12 cellular contexts compared by ENCODE assay signal in the genomic region with DNA sequence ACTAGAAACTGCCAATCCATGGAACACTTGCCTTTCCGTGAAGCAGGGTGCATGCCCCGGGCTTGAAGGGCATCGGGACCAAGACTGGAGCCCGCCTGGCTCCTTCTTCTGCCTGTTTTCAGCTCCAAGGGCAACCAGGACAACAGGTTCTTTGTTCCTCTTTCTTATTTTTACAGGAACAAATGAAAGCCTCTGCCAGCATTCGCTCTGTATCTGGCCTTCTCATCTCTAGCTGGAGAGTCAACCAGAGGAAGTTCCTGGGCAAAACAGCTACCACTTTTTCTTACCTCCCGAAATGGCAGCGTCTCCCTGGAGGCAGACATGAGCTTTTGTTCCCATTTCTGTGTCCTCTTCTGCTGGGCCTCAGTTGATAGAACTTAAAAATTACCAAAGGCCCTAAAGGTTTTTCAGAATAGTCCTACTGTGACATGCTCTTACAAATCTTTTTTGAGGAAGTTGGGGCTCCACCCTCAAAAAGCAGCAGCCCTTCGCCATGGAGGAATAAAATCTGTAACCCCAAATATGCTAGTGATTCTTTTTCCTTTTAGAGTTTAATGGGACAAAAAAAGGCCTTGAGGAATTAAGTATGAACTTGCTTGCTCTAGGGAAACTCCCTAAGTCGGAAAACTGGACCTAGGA.
DNase-seq lines count a peak whose midpoint lies in the region; ATAC-seq, FAIRE-seq and TF ChIP-seq lines count a peak whose summit lies in the region.
"Had no signal": no experiment of that assay in that cellular context is flagged by ENCODE, and none has a peak within 500 bp of the region (broad histone marks: within the 10 kb centered on the region; RNA-seq: fewer than 3 reads in every experiment).

No MANE protein-coding gene starts in this region.

- H3K36me3 ChIP-seq in adrenal gland (replicated peaks in 1 of 2) = peaks cover 0 to 5% of the 10 kb centered on the region in 2 donors
- H3K36me3 ChIP-seq in keratinocyte (ENCODE audit: control insufficient read depth in 2 of 2, extremely low read depth in 1 of 2, insufficient read depth in 2 of 2, low read length in 2 of 2) = peaks cover 8 to 13% of the 10 kb centered on the region in 2 experiments

- DNase-seq in KG1 (lab: John Stamatoyannopoulos, UW) = peak; percentile 54
- peak in 2 of 7 donors; percentile 33 to 37 for DNase-seq in adrenal gland
- no peak for DNase-seq in keratinocyte (ENCODE audit: low read depth, low spot score)
- DNase-seq in stimulated activated naive B cell treated with anti-CD40 and anti-IgM and Interleukin-4, amounts not matched to agents 10 μg/mL and 1 μg/mL and 100 μg/mL, for 72 hours = no peak
- DNase-seq in NCI-H1436 (lab: John Stamatoyannopoulos, UW) = no peak
- DNase-seq in kidney tubule cell (ENCODE audit: low spot score) = no peak
- no peak for DNase-seq in NK-92 treated with Interleukin-12 subunit alpha and Interleukin-12 subunit beta, amount 100 ng/mL, for 24 hours (lab: John Stamatoyannopoulos, UW)
- no peak for DNase-seq in glomerular visceral epithelial cell (ENCODE audit: extremely low spot score)
- DNase-seq: activated naive CD8-positive, alpha-beta T cell treated with anti-CD3 and anti-CD28 coated beads for 36 hours; CD4-positive, alpha-beta memory T cell; NCI-H2029 treated with DMSO at 0.1 percent for 48 hours; RPMI8226 had no signal

- H3K9me1 ChIP-seq in keratinocyte (ENCODE audit: control insufficient read depth, extremely low read depth, insufficient read depth, low read length) = no peaks in the 10 kb centered on the region

- H3K4me1 Mint-ChIP-seq in stimulated activated naive B cell treated with anti-CD40 and anti-IgM and Interleukin-4, amounts not matched to agents 10 μg/mL and 1 μg/mL and 100 μg/mL, for 72 hours = peaks cover 45 to 81% of the 10 kb centered on the region in 2 donors

- TF ChIP-seq POLR2A in adrenal gland (IDR thresholded peaks at IDR 0.05) = no peak

- no peaks in the 10 kb centered on the region for H4K20me1 ChIP-seq in keratinocyte (ENCODE audit: control insufficient read depth, extremely low read depth, insufficient read depth, low read length)

- H3K9ac ChIP-seq in keratinocyte (ENCODE audit: control insufficient read depth, extremely low read depth, insufficient read depth, low read length) = no peak overlapping the region

- no peaks in the 10 kb centered on the region for H3K27me3 Mint-ChIP-seq in stimulated activated naive B cell treated with anti-CD40 and anti-IgM and Interleukin-4, amounts not matched to agents 10 μg/mL and 1 μg/mL and 100 μg/mL, for 72 hours

- peaks cover 0 to 35% of the 10 kb centered on the region in 2 donors for H3K4me1 ChIP-seq in adrenal gland (replicated peaks in 1 of 2)
- peaks cover 22% of the 10 kb centered on the region for H3K4me1 ChIP-seq in keratinocyte (ENCODE audit: control insufficient read depth, extremely low read depth, insufficient read depth, low read length)

- no peak for ATAC-seq in stimulated activated naive B cell treated with anti-CD40 and anti-IgM and Interleukin-4, amounts not matched to agents 10 μg/mL and 1 μg/mL and 100 μg/mL, for 72 hours (replicated peaks)

- H3K27ac Mint-ChIP-seq in stimulated activated naive B cell treated with anti-CD40 and anti-IgM and Interleukin-4, amounts not matched to agents 10 μg/mL and 1 μg/mL and 100 μg/mL, for 72 hours = peak overlapping the region; percentile 81
- H3K27ac Mint-ChIP-seq: activated naive CD8-positive, alpha-beta T cell treated with anti-CD3 and anti-CD28 coated beads for 36 hours; CD4-positive, alpha-beta memory T cell had no signal

- H3K4me2 ChIP-seq in keratinocyte (ENCODE audit: control insufficient read depth, extremely low read depth, insufficient read depth, low read depth, low read length) = peak overlapping the region; percentile 40

- H3K27ac ChIP-seq in adrenal gland (peak overlapping the region in 3 of 5 donors; percentile 9 to 50 (median 35)), keratinocyte (ENCODE audit: control insufficient read depth, insufficient read depth, low read length) (no peak overlapping the region)

- H3K9me3 ChIP-seq in adrenal gland (replicated peaks in 1 of 3) (no peaks in the 10 kb centered on the region), keratinocyte (ENCODE audit: control insufficient read depth, low read depth, low read length) (no peaks in the 10 kb centered on the region)

- no peak overlapping the region for H2AFZ ChIP-seq in keratinocyte (ENCODE audit: control insufficient read depth, low read length)

- peaks cover 0 to 6% of the 10 kb centered on the region in 2 donors for H3K9me3 Mint-ChIP-seq in stimulated activated naive B cell treated with anti-CD40 and anti-IgM and Interleukin-4, amounts not matched to agents 10 μg/mL and 1 μg/mL and 100 μg/mL, for 72 hours
- H3K9me3 Mint-ChIP-seq: activated naive CD8-positive, alpha-beta T cell treated with anti-CD3 and anti-CD28 coated beads for 36 hours had no signal

- 70 to 77% (median 74%) methylated on average over 9 of the region's 9 CpGs for WGBS in adrenal gland, 4 donors

- H3K4me3 ChIP-seq in adrenal gland (no peak overlapping the region), keratinocyte (ENCODE audit: control insufficient read depth in 2 of 3, extremely low read depth in 1 of 3, insufficient read depth in 2 of 3, low read depth in 1 of 3, low read length in 3 of 3) (no peak overlapping the region)

- H3K4me3 Mint-ChIP-seq in stimulated activated naive B cell treated with anti-CD40 and anti-IgM and Interleukin-4, amounts not matched to agents 10 μg/mL and 1 μg/mL and 100 μg/mL, for 72 hours = no peak overlapping the region
- H3K4me3 Mint-ChIP-seq: activated naive CD8-positive, alpha-beta T cell treated with anti-CD3 and anti-CD28 coated beads for 36 hours; CD4-positive, alpha-beta memory T cell had no signal

- peaks cover 7% of the 10 kb centered on the region for H3K79me2 ChIP-seq in keratinocyte (ENCODE audit: control insufficient read depth, insufficient read depth, low read length)

- no peaks in the 10 kb centered on the region for H3K27me3 ChIP-seq in adrenal gland
- no peaks in the 10 kb centered on the region for H3K27me3 ChIP-seq in keratinocyte (ENCODE audit: control insufficient read depth, extremely low read depth, insufficient read depth, low read length)

- peaks cover 0 to 12% of the 10 kb centered on the region in 2 donors for H3K36me3 Mint-ChIP-seq in stimulated activated naive B cell treated with anti-CD40 and anti-IgM and Interleukin-4, amounts not matched to agents 10 μg/mL and 1 μg/mL and 100 μg/mL, for 72 hours
- H3K36me3 Mint-ChIP-seq: activated naive CD8-positive, alpha-beta T cell treated with anti-CD3 and anti-CD28 coated beads for 36 hours; CD4-positive, alpha-beta memory T cell had no signal

- peak; percentile 58 for FAIRE-seq in keratinocyte (lab: Jason Lieb, UNC)

- dilution Hi-C loops in keratinocyte (cut with MboI; ENCODE audit: extremely low pct_ligation_motif_present, low sequenced_read_pairs) = no loop called here

- intact Hi-C loops in adrenal gland (cut with DNase I) = no loop called here

- TF ChIP-seq CTCF in adrenal gland (IDR thresholded peaks at IDR 0.05) (no peak), keratinocyte (optimal IDR thresholded peaks at IDR 0.05 in 1 of 3, IDR thresholded peaks at IDR 0.05 in 1 of 3, conservative IDR thresholded peaks at IDR 0.05 in 1 of 3; ENCODE audit: extremely low read depth in 1 of 3, insufficient read depth in 2 of 3, low read length in 3 of 3) (no peak)
